26 cellular contexts compared by ENCODE assay signal in genomic region chrX:69076084-69076483, GRCh38.
"Had no signal": no experiment of that assay in that cellular context is flagged by ENCODE, and none has a peak within 500 bp of the region (broad histone marks: within the 10 kb centered on the region; RNA-seq: fewer than 3 reads in every experiment).

No MANE protein-coding gene starts in this region.

- H3K27me3 ChIP-seq: esophagus muscularis mucosa, foreskin keratinocyte, left lung had no signal

- DNase-seq: activated CD4-positive, alpha-beta T cell treated with anti-CD3 and anti-CD28 coated beads for 1 hour; activated CD4-positive, alpha-beta T cell treated with anti-CD3 and anti-CD28 coated beads, Interleukin-2, amount 50 U/mL, for 1 hour; activated CD8-positive, alpha-beta memory T cell treated with anti-CD3 and anti-CD28 coated beads, Interleukin-2, amount 10 ng/mL, durations not matched to agents 7 days and 5 days; activated CD8-positive, alpha-beta T cell treated with anti-CD3 and anti-CD28 coated beads, Interleukin-2, amount 10 ng/mL, durations not matched to agents 7 days and 5 days; activated naive CD4-positive, alpha-beta T cell; activated T-cell treated with anti-CD3 and anti-CD28 coated beads, Interleukin-2, amount 50 U/mL, for 72 hours; anterior cingulate cortex; dermis blood vessel endothelial cell; effector CD4-positive, alpha-beta T cell; foreskin keratinocyte; heart left ventricle; left lung; lower lobe of right lung; mesenchymal stem cell; natural killer cell; right cardiac atrium; stimulated activated CD4-positive, alpha-beta T cell treated with anti-CD3 and anti-CD28 coated beads, Interleukin-15, amount 100 ng/mL, for 24 hours; stimulated activated naive CD4-positive, alpha-beta T cell treated with Interleukin-2 at 50 U/mL for 16 hours; trophoblast cell had no signal

- H3K36me3 ChIP-seq: esophagus muscularis mucosa, heart left ventricle, left lung, lower lobe of right lung, thoracic aorta had no signal

- ATAC-seq: activated CD8-positive, alpha-beta memory T cell treated with anti-CD3 and anti-CD28 coated beads, Interleukin-2, amount 10 ng/mL, durations not matched to agents 7 days and 5 days; activated CD8-positive, alpha-beta T cell treated with anti-CD3 and anti-CD28 coated beads, Interleukin-2, amount 10 ng/mL, durations not matched to agents 7 days and 5 days; activated T-cell treated with anti-CD3 and anti-CD28 coated beads, Interleukin-2, amount 50 U/mL, for 72 hours; foreskin keratinocyte; heart left ventricle; left lung; lower lobe of right lung; natural killer cell; right cardiac atrium; WTC11 had no signal

- H3K4me3 ChIP-seq: esophagus muscularis mucosa, heart left ventricle, left lung, lower lobe of right lung, thoracic aorta had no signal

- FAIRE-seq: colon, islet of Langerhans, TTC549, urothelium cell line had no signal

- H3K9me3 ChIP-seq: esophagus muscularis mucosa, heart left ventricle, left lung, lower lobe of right lung, thoracic aorta had no signal

- H3K27ac ChIP-seq: esophagus muscularis mucosa, foreskin keratinocyte, heart left ventricle, left lung, lower lobe of right lung, thoracic aorta had no signal

- H3K4me1 ChIP-seq: foreskin keratinocyte, left lung, lower lobe of right lung had no signal
